In genomic region chr20:49786671-49787370, GRCh38 we compare ENCODE assay signal across 1 cellular context.
TF ChIP-seq lines count a peak whose summit lies in the region.

No MANE protein-coding gene starts in this region.

TF ChIP-seq in HepG2, 621 proteins besides CTCF, POLR2A, EP300 and RAD21:
- no peak for TF ChIP-seq RBAK (CRISPR knock-in tag; IDR thresholded peaks at IDR 0.05)
- peak; percentile 62; the same call in 1 of the 2 replicates for TF ChIP-seq ZMYM3 (CRISPR knock-in tag; IDR thresholded peaks at IDR 0.05)
- 0 out of 2 replicates have a peak, but pooled peaks have one; percentile 10 for TF ChIP-seq SMC3 (IDR thresholded peaks at IDR 0.05; ENCODE audit: low read length)
